In genomic region chr6:163789199-163789810, GRCh38 we compare ENCODE assay signal across 26 cellular contexts.
"Had no signal": no experiment of that assay in that cellular context is flagged by ENCODE, and none has a peak within 500 bp of the region (broad histone marks: within the 10 kb centered on the region; RNA-seq: fewer than 3 reads in every experiment).

No MANE protein-coding gene starts in this region.

- FAIRE-seq: endometrium, frontal cortex, keratinocyte, small intestine had no signal

- H3K36me3 Mint-ChIP-seq: activated naive CD4-positive, alpha-beta T cell treated with anti-CD3 and anti-CD28 coated beads, Interleukin-2, amount 10 ng/mL, durations not matched to agents 7 days and 5 days; stimulated activated effector memory CD8-positive, alpha-beta T cell treated with anti-CD3 and anti-CD28 coated beads, Interleukin-12 subunit alpha, Interleukin-12 subunit beta, amount 100 ng/mL, for 72 hours had no signal

- H3K27ac Mint-ChIP-seq: activated naive CD4-positive, alpha-beta T cell treated with anti-CD3 and anti-CD28 coated beads, Interleukin-2, amount 10 ng/mL, durations not matched to agents 7 days and 5 days; activated naive CD8-positive, alpha-beta T cell treated with anti-CD3 and anti-CD28 coated beads, Interleukin-2, amount 50 U/mL, for 24 hours; nephron progenitor cell; progenitor cell of endocrine pancreas; stimulated activated effector memory CD8-positive, alpha-beta T cell treated with anti-CD3 and anti-CD28 coated beads, Interleukin-12 subunit alpha, Interleukin-12 subunit beta, amount 100 ng/mL, for 72 hours had no signal

- H3K27ac ChIP-seq: brain microvascular endothelial cell, lower lobe of right lung, right atrium auricular region, thoracic aorta had no signal

- H3K27me3 Mint-ChIP-seq: activated naive CD4-positive, alpha-beta T cell treated with anti-CD3 and anti-CD28 coated beads, Interleukin-2, amount 10 ng/mL, durations not matched to agents 7 days and 5 days had no signal

- H3K9me3 Mint-ChIP-seq: activated naive CD4-positive, alpha-beta T cell treated with anti-CD3 and anti-CD28 coated beads, Interleukin-2, amount 10 ng/mL, durations not matched to agents 7 days and 5 days; activated naive CD8-positive, alpha-beta T cell treated with anti-CD3 and anti-CD28 coated beads, Interleukin-2, amount 50 U/mL, for 24 hours; central memory CD8-positive, alpha-beta T cell; nephron progenitor cell; stimulated activated effector memory CD8-positive, alpha-beta T cell treated with anti-CD3 and anti-CD28 coated beads, Interleukin-12 subunit alpha, Interleukin-12 subunit beta, amount 100 ng/mL, for 72 hours had no signal

- H3K36me3 ChIP-seq: brain microvascular endothelial cell, lower lobe of right lung, right atrium auricular region, thoracic aorta had no signal

- ATAC-seq: activated CD4-positive, CD25-positive, alpha-beta regulatory T cell treated with anti-CD3 and anti-CD28 coated beads, Interleukin-2, amount 50 U/mL, for 24 hours; activated naive CD8-positive, alpha-beta T cell treated with anti-CD3 and anti-CD28 coated beads, Interleukin-2, amount 50 U/mL, for 24 hours; lower lobe of right lung had no signal

- H3K27me3 ChIP-seq: brain microvascular endothelial cell, right atrium auricular region had no signal

- H3K9me3 ChIP-seq: lower lobe of right lung, right atrium auricular region, thoracic aorta had no signal

- DNase-seq: activated CD4-positive, alpha-beta T cell treated with anti-CD3 and anti-CD28 coated beads, Interleukin-2, amount 50 U/mL, for 1 hour; activated CD8-positive, alpha-beta memory T cell treated with anti-CD3 and anti-CD28 coated beads for 24 hours; activated CD8-positive, alpha-beta memory T cell treated with anti-CD3 and anti-CD28 coated beads, Interleukin-2, amount 50 U/mL, for 48 hours; activated effector memory CD4-positive, alpha-beta T cell treated with Interleukin-2 at 50 U/mL for 16 hours; activated naive CD4-positive, alpha-beta T cell treated with anti-CD3 and anti-CD28 coated beads, Interleukin-2, amount 10 ng/mL, durations not matched to agents 7 days and 5 days; activated naive CD8-positive, alpha-beta T cell treated with anti-CD3 and anti-CD28 coated beads, Interleukin-2, amount 50 U/mL, for 24 hours; activated T-cell treated with anti-CD3 and anti-CD28 coated beads, Interleukin-2, amount 50 U/mL, for 48 hours; anterior cingulate cortex; brain microvascular endothelial cell; cortex of kidney; head of caudate nucleus; lower lobe of right lung; nephron progenitor cell; small intestine; stimulated activated CD4-positive, alpha-beta T cell treated with anti-CD3 and anti-CD28 coated beads, Interleukin-4, amount 100 ng/mL, for 1 hour; T-helper 1 cell; T-helper 9 cell had no signal

- H3K4me3 Mint-ChIP-seq: activated naive CD4-positive, alpha-beta T cell treated with anti-CD3 and anti-CD28 coated beads, Interleukin-2, amount 10 ng/mL, durations not matched to agents 7 days and 5 days; activated naive CD8-positive, alpha-beta T cell treated with anti-CD3 and anti-CD28 coated beads, Interleukin-2, amount 50 U/mL, for 24 hours; central memory CD8-positive, alpha-beta T cell; nephron progenitor cell; stimulated activated effector memory CD8-positive, alpha-beta T cell treated with anti-CD3 and anti-CD28 coated beads, Interleukin-12 subunit alpha, Interleukin-12 subunit beta, amount 100 ng/mL, for 72 hours had no signal

- H3K4me1 ChIP-seq: lower lobe of right lung, right atrium auricular region had no signal

- H3K4me1 Mint-ChIP-seq: activated naive CD8-positive, alpha-beta T cell treated with anti-CD3 and anti-CD28 coated beads, Interleukin-2, amount 50 U/mL, for 24 hours; nephron progenitor cell had no signal

- H3K4me3 ChIP-seq: lower lobe of right lung, right atrium auricular region, thoracic aorta had no signal
